21 cellular contexts compared by ENCODE assay signal in genomic region chr3:66083961-66084270, GRCh38.
"Had no signal": no experiment of that assay in that cellular context is flagged by ENCODE, and none has a peak within 500 bp of the region (broad histone marks: within the 10 kb centered on the region; RNA-seq: fewer than 3 reads in every experiment).

No MANE protein-coding gene starts in this region.

- H3K4me1 Mint-ChIP-seq: activated CD4-positive, alpha-beta memory T cell treated with anti-CD3 and anti-CD28 coated beads, Interleukin-2, amount 10 ng/mL, durations not matched to agents 7 days and 5 days; activated naive CD4-positive, alpha-beta T cell treated with anti-CD3 and anti-CD28 coated beads, Interleukin-2, amount 10 ng/mL, durations not matched to agents 7 days and 5 days; nephron; stimulated activated memory B cell treated with anti-CD40 and anti-IgM and Interleukin-4, amounts not matched to agents 10 μg/mL and 1 μg/mL and 100 μg/mL, for 72 hours had no signal

- H3K4me3 ChIP-seq: coronary artery, smooth muscle cell, stomach, suprapubic skin, tibial nerve had no signal

- FAIRE-seq: urothelium cell line had no signal

- H3K36me3 ChIP-seq: stomach, suprapubic skin, tibial nerve had no signal

- H3K4me2 ChIP-seq: smooth muscle cell had no signal

- H3K36me3 Mint-ChIP-seq: activated naive CD4-positive, alpha-beta T cell treated with anti-CD3 and anti-CD28 coated beads, Interleukin-2, amount 10 ng/mL, durations not matched to agents 7 days and 5 days; stimulated activated memory B cell treated with anti-CD40 and anti-IgM and Interleukin-4, amounts not matched to agents 10 μg/mL and 1 μg/mL and 100 μg/mL, for 72 hours had no signal

- DNase-seq: activated CD4-positive, alpha-beta memory T cell treated with anti-CD3 and anti-CD28 coated beads, Interleukin-2, amount 10 ng/mL, durations not matched to agents 7 days and 5 days; activated CD4-positive, alpha-beta T cell treated with anti-CD3 and anti-CD28 coated beads for 48 hours; activated effector memory CD4-positive, alpha-beta T cell treated with Interleukin-2 at 50 U/mL for 16 hours; activated naive CD4-positive, alpha-beta T cell treated with anti-CD3 and anti-CD28 coated beads, Interleukin-2, amount 10 ng/mL, durations not matched to agents 7 days and 5 days; activated T-cell treated with anti-CD3 and anti-CD28 coated beads, Interleukin-2, amount 50 U/mL, for 72 hours; amygdala; cerebellar nuclear complex; endodermal cell; left ventricle myocardium superior; midbrain; nucleus accumbens; stimulated activated CD4-positive, alpha-beta T cell treated with anti-CD3 and anti-CD28 coated beads, Interleukin-15, amount 100 ng/mL, for 24 hours; stomach had no signal

- H3K27me3 ChIP-seq: stomach, suprapubic skin, tibial nerve had no signal

- H3K27me3 Mint-ChIP-seq: activated CD4-positive, alpha-beta memory T cell treated with anti-CD3 and anti-CD28 coated beads, Interleukin-2, amount 10 ng/mL, durations not matched to agents 7 days and 5 days; activated naive CD4-positive, alpha-beta T cell treated with anti-CD3 and anti-CD28 coated beads, Interleukin-2, amount 10 ng/mL, durations not matched to agents 7 days and 5 days; stimulated activated memory B cell treated with anti-CD40 and anti-IgM and Interleukin-4, amounts not matched to agents 10 μg/mL and 1 μg/mL and 100 μg/mL, for 72 hours had no signal

- H3K27ac ChIP-seq: coronary artery, stomach, suprapubic skin, tibial nerve had no signal

- H3K27ac Mint-ChIP-seq: activated CD4-positive, alpha-beta memory T cell treated with anti-CD3 and anti-CD28 coated beads, Interleukin-2, amount 10 ng/mL, durations not matched to agents 7 days and 5 days; activated naive CD4-positive, alpha-beta T cell treated with anti-CD3 and anti-CD28 coated beads, Interleukin-2, amount 10 ng/mL, durations not matched to agents 7 days and 5 days; activated T-cell treated with anti-CD3 and anti-CD28 coated beads, Interleukin-2, amount 50 U/mL, for 72 hours; endodermal cell; nephron; stimulated activated memory B cell treated with anti-CD40 and anti-IgM and Interleukin-4, amounts not matched to agents 10 μg/mL and 1 μg/mL and 100 μg/mL, for 72 hours; T-helper 1 cell treated with Interleukin-12 subunit alpha and Interleukin-12 subunit beta and Interleukin-4 antibody, amounts not matched to agents 30 μg/mL and 1 μg/mL, for 36 hours had no signal

- H3K4me1 ChIP-seq: suprapubic skin, tibial nerve had no signal

- H3K9me3 ChIP-seq: stomach, suprapubic skin, tibial nerve had no signal

- H3K9me3 Mint-ChIP-seq: activated CD4-positive, alpha-beta memory T cell treated with anti-CD3 and anti-CD28 coated beads, Interleukin-2, amount 10 ng/mL, durations not matched to agents 7 days and 5 days; activated naive CD4-positive, alpha-beta T cell treated with anti-CD3 and anti-CD28 coated beads, Interleukin-2, amount 10 ng/mL, durations not matched to agents 7 days and 5 days; activated T-cell treated with anti-CD3 and anti-CD28 coated beads, Interleukin-2, amount 50 U/mL, for 72 hours; endodermal cell; nephron; stimulated activated memory B cell treated with anti-CD40 and anti-IgM and Interleukin-4, amounts not matched to agents 10 μg/mL and 1 μg/mL and 100 μg/mL, for 72 hours; T-helper 1 cell treated with Interleukin-12 subunit alpha and Interleukin-12 subunit beta and Interleukin-4 antibody, amounts not matched to agents 30 μg/mL and 1 μg/mL, for 36 hours had no signal

- H3K4me3 Mint-ChIP-seq: activated CD4-positive, alpha-beta memory T cell treated with anti-CD3 and anti-CD28 coated beads, Interleukin-2, amount 10 ng/mL, durations not matched to agents 7 days and 5 days; activated naive CD4-positive, alpha-beta T cell treated with anti-CD3 and anti-CD28 coated beads, Interleukin-2, amount 10 ng/mL, durations not matched to agents 7 days and 5 days; activated T-cell treated with anti-CD3 and anti-CD28 coated beads, Interleukin-2, amount 50 U/mL, for 72 hours; endodermal cell; nephron; stimulated activated memory B cell treated with anti-CD40 and anti-IgM and Interleukin-4, amounts not matched to agents 10 μg/mL and 1 μg/mL and 100 μg/mL, for 72 hours; T-helper 1 cell treated with Interleukin-12 subunit alpha and Interleukin-12 subunit beta and Interleukin-4 antibody, amounts not matched to agents 30 μg/mL and 1 μg/mL, for 36 hours had no signal
